In the genomic region with DNA sequence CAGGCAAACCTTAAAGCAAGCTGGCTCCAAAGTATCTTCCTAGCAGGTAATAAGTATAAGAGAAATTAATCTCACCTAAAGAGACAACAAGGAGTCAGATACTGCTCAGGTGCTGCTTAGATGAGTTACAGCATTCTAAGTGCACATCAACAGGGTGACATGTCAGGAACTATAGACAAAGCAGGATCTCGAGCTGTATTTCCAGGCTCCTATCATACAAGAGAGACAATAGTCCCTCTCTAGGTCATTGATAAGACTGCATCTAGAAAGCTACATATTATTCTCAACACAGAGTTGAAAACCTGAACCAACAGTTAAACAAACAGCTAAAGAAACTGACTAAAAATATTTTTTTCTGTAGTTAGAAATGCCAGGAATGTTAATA, we compare ENCODE assay signal across 9 cellular contexts. TPM values are rescaled to one million over a fixed set of nuclear protein-coding genes. Genes with fewer than 3 reads are reported as not detected.
DNase-seq lines count a peak whose midpoint lies in the region; ATAC-seq and TF ChIP-seq lines count a peak whose summit lies in the region.
"Had no signal": no experiment of that assay in that cellular context is flagged by ENCODE, and none has a peak within 500 bp of the region (broad histone marks: within the 10 kb centered on the region; RNA-seq: fewer than 3 reads in every experiment).

No MANE protein-coding gene starts in this region.

- CTCF ChIA-PET in PC-3 (lab: Charles Lee): interaction anchor here (1.1 kb wide), 1 partner anchor 661 kb away, joined by 3 read pairs; no protein-coding TSS in a partner anchor

- H4K20me1 ChIP-seq in PC-3 (ENCODE audit: low read length): peaks cover 30% of the 10 kb centered on the region

- no TSS peak for BruUV-seq in PC-3 (replicated peaks; lab: Mats Ljungman, UMichigan)

- peaks cover 3% of the 10 kb centered on the region for H3F3A ChIP-seq in PC-3 (ENCODE audit: low read length, unreplicated experiment)

- peak; percentile 52 for TF ChIP-seq CTCF in PC-3 (conservative IDR thresholded peaks at IDR 0.05; ENCODE audit: low read depth, low read length)
- TF ChIP-seq CTCF in fibroblast of pulmonary artery (IDR thresholded peaks at IDR 0.05; ENCODE audit: low read length, missing control alignments): peak; percentile 30

- no peak overlapping the region for H2AFZ ChIP-seq in PC-3 (ENCODE audit: low read length)

- no peaks in the 10 kb centered on the region for H3K9me2 ChIP-seq in PC-3 (replicated peaks; ENCODE audit: low read length)

- POLR2A ChIA-PET in PC-3 (lab: Charles Lee; ENCODE audit: unreplicated experiment): no interaction called here

- H3K4me3 ChIP-seq in PC-3 (ENCODE audit: low read length) (peak overlapping the region; percentile 94), fibroblast of pulmonary artery (replicated peaks; ENCODE audit: low read depth, low read length) (no peak overlapping the region), skeletal muscle satellite cell (ENCODE audit: low read length) (peak overlapping the region; percentile 5)
- H3K4me3 ChIP-seq: skin epidermis had no signal

- DNase-seq in H4 (ENCODE audit: low spot score) (peak; percentile 33), PC-3 (peak; percentile 54), fibroblast of pulmonary artery (ENCODE audit: low read depth) (peak; percentile 40), NOMO-1 treated with dmso at 0.1 percent for 144 hours (lab: John Stamatoyannopoulos, UW; ENCODE audit: unreplicated experiment) (no peak), GOT3 (lab: John Stamatoyannopoulos, UW) (no peak)
- no peak for DNase-seq in stimulated activated CD4-positive, alpha-beta T cell treated with anti-CD3 and anti-CD28 coated beads, Interleukin-4, amount 100 ng/mL, for 4 hours
- DNase-seq: SIG-M5 had no signal

- H3K9ac ChIP-seq in PC-3 (ENCODE audit: low read length): peak overlapping the region; percentile 99; the same call in 1 of the 2 replicates
- H3K9ac ChIP-seq in skeletal muscle satellite cell (ENCODE audit: low read depth, low read length): peak overlapping the region; percentile 10

- no peaks in the 10 kb centered on the region for H3K36me3 ChIP-seq in PC-3 (ENCODE audit: low read depth, low read length)
- H3K36me3 ChIP-seq in skeletal muscle satellite cell (ENCODE audit: insufficient read depth, low read length): no peaks in the 10 kb centered on the region

- H3K4me2 ChIP-seq in PC-3 (ENCODE audit: low read length): peak overlapping the region; percentile 89
- H3K4me2 ChIP-seq in skeletal muscle satellite cell (ENCODE audit: low read length): peak overlapping the region; percentile 65

- H3K9me3 ChIP-seq in PC-3 (ENCODE audit: low read length) (no peaks in the 10 kb centered on the region), skeletal muscle satellite cell (replicated peaks; ENCODE audit: low read length) (no peaks in the 10 kb centered on the region)

- H3K79me2 ChIP-seq in PC-3 (ENCODE audit: low read length): peaks cover 85% of the 10 kb centered on the region

- intact Hi-C loops in PC-3 (cut with micrococcal nuclease): loop anchor here (1.0 to 5.0 kb wide), 5 partner anchors 24 to 780 kb away; no protein-coding TSS in a partner anchor

- H3K4me1 ChIP-seq in PC-3 (ENCODE audit: insufficient read depth, low read length) (peaks cover 65% of the 10 kb centered on the region), skeletal muscle satellite cell (ENCODE audit: control insufficient read depth, insufficient read depth, low read length) (peaks cover 41% of the 10 kb centered on the region)

- H3K27me3 ChIP-seq in PC-3 (ENCODE audit: low read length) (no peaks in the 10 kb centered on the region), skeletal muscle satellite cell (ENCODE audit: control insufficient read depth, insufficient read depth, low read length) (no peaks in the 10 kb centered on the region)

- peak; percentile 5; the same call in 1 of the 2 replicates for ATAC-seq in PC-3

- H3K27ac ChIP-seq in PC-3 (ENCODE audit: low read length): peak overlapping the region; percentile 49

RNA-seq across cellular contexts. Expression of gene PTPRK, which starts 3.9 kb away (rescaled TPM):
- 20.7 and 24.4 TPM in 2 replicates for total RNA-seq in H4 (2014; rRNA removed; shearing (Covaris generic))
- total RNA-seq in PC-3 (2014; rRNA removed): 53.8 and 64.7 TPM in 2 replicates
- total RNA-seq in skeletal muscle satellite cell (2012; rRNA removed): 26.4 and 28.9 TPM in 2 replicates

Comparison
In these comparisons a context has a peak if more than half of its experiments do, and no peak if none do; other contexts are left out.
1. DNase-seq: peak in H4 (single experiment), PC-3 (single experiment) and fibroblast of pulmonary artery (single experiment); none in NOMO-1 treated with dmso at 0.1 percent for 144 hours (single experiment), GOT3 (single experiment) and stimulated activated CD4-positive, alpha-beta T cell treated with anti-CD3 and anti-CD28 coated beads, Interleukin-4, amount 100 ng/mL, for 4 hours (0 of 2).